In genomic region chr7:31192996-31193395, GRCh38 we compare ENCODE assay signal across 7 cellular contexts.
DNase-seq lines count a peak whose midpoint lies in the region; TF ChIP-seq lines count a peak whose summit lies in the region.

No MANE protein-coding gene starts in this region.

- no peak overlapping the region for H3K4me3 ChIP-seq in LNCaP clone FGC (ENCODE audit: low read depth, low read length)

- DNase-seq in GM03348 (ENCODE audit: low spot score) (peak; percentile 83), LNCaP clone FGC (ENCODE audit: low read depth) (peak; percentile 36), SK-MEL-5 (ENCODE audit: low read depth, low spot score) (peak; percentile 86), fibroblast of peridontal ligament (ENCODE audit: extremely low read depth) (peak; percentile 3), nucleus accumbens (lab: John Stamatoyannopoulos, UW) (peak in 50 of 56 donors; percentile 2 to 73 (median 39)), NOMO-1 treated with dmso at 0.1 percent for 144 hours (lab: John Stamatoyannopoulos, UW; ENCODE audit: unreplicated experiment) (no peak)
- DNase-seq in activated CD4-positive, alpha-beta T cell treated with anti-CD3 and anti-CD28 coated beads, Interleukin-2, amount 50 U/mL, for 4 hours: no peak

- peak; percentile 94 for TF ChIP-seq CTCF in LNCaP clone FGC (IDR thresholded peaks at IDR 0.05; ENCODE audit: control insufficient read depth, extremely low read depth, insufficient read depth)

- in situ Hi-C loops in SK-MEL-5 (cut with HindIII; ENCODE audit: low pct_unique_long_range_greater_than_20kb, low sequenced_read_pairs): no loop called here

Comparison
In these comparisons a context has a peak if more than half of its experiments do, and no peak if none do; other contexts are left out.
1. DNase-seq: peak in GM03348 (single experiment), LNCaP clone FGC (single experiment), SK-MEL-5 (single experiment), fibroblast of peridontal ligament (single experiment) and nucleus accumbens (50 of 56); none in activated CD4-positive, alpha-beta T cell treated with anti-CD3 and anti-CD28 coated beads, Interleukin-2, amount 50 U/mL, for 4 hours (0 of 2) and NOMO-1 treated with dmso at 0.1 percent for 144 hours (single experiment).